ENCODE assay signal across 8 cellular contexts in genomic region chr4:100095729-100096595, GRCh38.
DNase-seq lines count a peak whose midpoint lies in the region; ATAC-seq and TF ChIP-seq lines count a peak whose summit lies in the region.

No MANE protein-coding gene starts in this region.

- no peak for TF ChIP-seq CTCF in endothelial cell (IDR thresholded peaks at IDR 0.05; ENCODE audit: unreplicated experiment)

- CTCF ChIA-PET in activated CD8-positive, alpha-beta T cell treated with anti-CD3 and anti-CD28 coated beads, Interleukin-2, amount 10 ng/mL, durations not matched to agents 7 days and 5 days (lab: Charles Lee), result interaction anchor here (0.6 to 7.3 kb wide), 27 partner anchors 10 to 1226 kb away, joined by 3 to 155 read pairs (median 3); partner anchors contain the start of gene DNAJB14

- no peaks in the 10 kb centered on the region for H3K9me3 ChIP-seq in CD4-positive, CD25-positive, alpha-beta regulatory T cell (ENCODE audit: control insufficient read depth in 2 of 2, low read length in 2 of 2)

- peak overlapping the region in 2 of 4 donors; percentile 39 to 49 for H3K4me3 Mint-ChIP-seq in CD4-positive, CD25-positive, alpha-beta regulatory T cell
- no peak overlapping the region for H3K4me3 Mint-ChIP-seq in activated CD8-positive, alpha-beta T cell treated with anti-CD3 and anti-CD28 coated beads, Interleukin-2, amount 10 ng/mL, durations not matched to agents 7 days and 5 days
- H3K4me3 Mint-ChIP-seq in endothelial cell (ENCODE audit: unreplicated experiment) (no peak overlapping the region), naive B cell (peak overlapping the region in 1 of 8 donors; percentile 52)
- peak overlapping the region; percentile 54 for H3K4me3 Mint-ChIP-seq in stimulated activated naive CD8-positive, alpha-beta T cell treated with anti-CD3 and anti-CD28 coated beads, Interleukin-15, Interleukin-2, amounts not matched to agents 100 ng/mL and 50 ng/mL, for 24 hours

- H3K27me3 Mint-ChIP-seq in CD4-positive, CD25-positive, alpha-beta regulatory T cell, result peaks cover 4% of the 10 kb centered on the region
- H3K27me3 Mint-ChIP-seq in activated CD8-positive, alpha-beta T cell treated with anti-CD3 and anti-CD28 coated beads, Interleukin-2, amount 10 ng/mL, durations not matched to agents 7 days and 5 days (ENCODE audit: low read depth), result peaks cover 2% of the 10 kb centered on the region
- H3K27me3 Mint-ChIP-seq in endothelial cell (ENCODE audit: unreplicated experiment), result peaks cover 2% of the 10 kb centered on the region
- H3K27me3 Mint-ChIP-seq in naive B cell, result no peaks in the 10 kb centered on the region
- H3K27me3 Mint-ChIP-seq in stimulated activated naive CD8-positive, alpha-beta T cell treated with anti-CD3 and anti-CD28 coated beads, Interleukin-15, Interleukin-2, amounts not matched to agents 100 ng/mL and 50 ng/mL, for 24 hours, result no peaks in the 10 kb centered on the region

- peak overlapping the region; percentile 45 for H3K4me3 ChIP-seq in CD4-positive, CD25-positive, alpha-beta regulatory T cell (ENCODE audit: low read depth, low read length)

- H3K27me3 ChIP-seq in CD4-positive, CD25-positive, alpha-beta regulatory T cell (ENCODE audit: control insufficient read depth, insufficient read depth, low read length), result no peaks in the 10 kb centered on the region

- no peak overlapping the region for H3K27ac ChIP-seq in CD4-positive, CD25-positive, alpha-beta regulatory T cell (ENCODE audit: insufficient read depth, low read length, poor library complexity, severe bottlenecking)

- DNase-seq in CD4-positive, CD25-positive, alpha-beta regulatory T cell, result peak; percentile 35 to 77 (median 37)
- DNase-seq in GM19238 (ENCODE audit: insufficient read length, low spot score) (peak; percentile 19), NCI-H748 treated with DMSO at 0.1 percent for 48 hours (lab: John Stamatoyannopoulos, UW) (peak; percentile 33), endothelial cell (ENCODE audit: low spot score) (peak; percentile 50), naive B cell (peak; percentile 20)
- peak; percentile 67 for DNase-seq in activated CD8-positive, alpha-beta T cell treated with anti-CD3 and anti-CD28 coated beads, Interleukin-2, amount 10 ng/mL, durations not matched to agents 7 days and 5 days

- no peaks in the 10 kb centered on the region for H3K36me3 ChIP-seq in CD4-positive, CD25-positive, alpha-beta regulatory T cell (ENCODE audit: control insufficient read depth, insufficient read depth, low read length)

- peak; percentile 70 to 73 for ATAC-seq in CD4-positive, CD25-positive, alpha-beta regulatory T cell (ENCODE audit: low read depth in 2 of 2)
- ATAC-seq in HG03196 (IDR thresholded peaks at IDR 0.05; ENCODE audit: unreplicated experiment), result peak; percentile 91
- ATAC-seq in activated CD8-positive, alpha-beta T cell treated with anti-CD3 and anti-CD28 coated beads, Interleukin-2, amount 10 ng/mL, durations not matched to agents 7 days and 5 days, result peak; percentile 83
- peak; percentile 33 to 44 for ATAC-seq in naive B cell (ENCODE audit: low read depth in 2 of 2)

- H3K4me1 ChIP-seq in CD4-positive, CD25-positive, alpha-beta regulatory T cell (ENCODE audit: control insufficient read depth, insufficient read depth, low read length, poor library complexity, severe bottlenecking), result peaks cover 10% of the 10 kb centered on the region

- H3K27ac Mint-ChIP-seq in CD4-positive, CD25-positive, alpha-beta regulatory T cell, result peak overlapping the region; percentile 72 to 94 (median 87)
- peak overlapping the region; percentile 12 for H3K27ac Mint-ChIP-seq in activated CD8-positive, alpha-beta T cell treated with anti-CD3 and anti-CD28 coated beads, Interleukin-2, amount 10 ng/mL, durations not matched to agents 7 days and 5 days
- H3K27ac Mint-ChIP-seq in endothelial cell (ENCODE audit: unreplicated experiment) (no peak overlapping the region), naive B cell (peak overlapping the region; percentile 41 to 90 (median 66))
- peak overlapping the region; percentile 82 for H3K27ac Mint-ChIP-seq in stimulated activated naive CD8-positive, alpha-beta T cell treated with anti-CD3 and anti-CD28 coated beads, Interleukin-15, Interleukin-2, amounts not matched to agents 100 ng/mL and 50 ng/mL, for 24 hours

- POLR2A ChIA-PET in activated CD8-positive, alpha-beta T cell treated with anti-CD3 and anti-CD28 coated beads, Interleukin-2, amount 10 ng/mL, durations not matched to agents 7 days and 5 days (lab: Charles Lee), result no interaction called here

- peaks cover 0 to 1% (median 0%) of the 10 kb centered on the region in 7 donors for H3K9me3 Mint-ChIP-seq in CD4-positive, CD25-positive, alpha-beta regulatory T cell
- no peaks in the 10 kb centered on the region for H3K9me3 Mint-ChIP-seq in activated CD8-positive, alpha-beta T cell treated with anti-CD3 and anti-CD28 coated beads, Interleukin-2, amount 10 ng/mL, durations not matched to agents 7 days and 5 days (ENCODE audit: insufficient read depth)
- H3K9me3 Mint-ChIP-seq in endothelial cell (ENCODE audit: unreplicated experiment) (no peaks in the 10 kb centered on the region), naive B cell (no peaks in the 10 kb centered on the region)
- H3K9me3 Mint-ChIP-seq in stimulated activated naive CD8-positive, alpha-beta T cell treated with anti-CD3 and anti-CD28 coated beads, Interleukin-15, Interleukin-2, amounts not matched to agents 100 ng/mL and 50 ng/mL, for 24 hours, result no peaks in the 10 kb centered on the region

- no peaks in the 10 kb centered on the region for H3K36me3 Mint-ChIP-seq in CD4-positive, CD25-positive, alpha-beta regulatory T cell
- H3K36me3 Mint-ChIP-seq in activated CD8-positive, alpha-beta T cell treated with anti-CD3 and anti-CD28 coated beads, Interleukin-2, amount 10 ng/mL, durations not matched to agents 7 days and 5 days (ENCODE audit: low read depth), result no peaks in the 10 kb centered on the region
- H3K36me3 Mint-ChIP-seq in endothelial cell (ENCODE audit: low read depth, unreplicated experiment) (no peaks in the 10 kb centered on the region), naive B cell (no peaks in the 10 kb centered on the region)
- H3K36me3 Mint-ChIP-seq in stimulated activated naive CD8-positive, alpha-beta T cell treated with anti-CD3 and anti-CD28 coated beads, Interleukin-15, Interleukin-2, amounts not matched to agents 100 ng/mL and 50 ng/mL, for 24 hours (ENCODE audit: low read depth), result no peaks in the 10 kb centered on the region

- H3K4me1 Mint-ChIP-seq in CD4-positive, CD25-positive, alpha-beta regulatory T cell, result peaks cover 11 to 32% (median 18%) of the 10 kb centered on the region in 4 donors
- peaks cover 49% of the 10 kb centered on the region for H3K4me1 Mint-ChIP-seq in activated CD8-positive, alpha-beta T cell treated with anti-CD3 and anti-CD28 coated beads, Interleukin-2, amount 10 ng/mL, durations not matched to agents 7 days and 5 days (ENCODE audit: low read depth)
- H3K4me1 Mint-ChIP-seq in endothelial cell (ENCODE audit: unreplicated experiment) (peaks cover 17% of the 10 kb centered on the region), naive B cell (peaks cover 28 to 40% (median 35%) of the 10 kb centered on the region in 3 donors)
- peaks cover 78% of the 10 kb centered on the region for H3K4me1 Mint-ChIP-seq in stimulated activated naive CD8-positive, alpha-beta T cell treated with anti-CD3 and anti-CD28 coated beads, Interleukin-15, Interleukin-2, amounts not matched to agents 100 ng/mL and 50 ng/mL, for 24 hours (ENCODE audit: low read depth)

Comparison
In these comparisons a context has a peak if more than half of its experiments do, and no peak if none do; other contexts are left out.
1. ATAC-seq: peak in every context shown above with its lines; median percentile 91 in HG03196; 83 in activated CD8-positive, alpha-beta T cell treated with anti-CD3 and anti-CD28 coated beads, Interleukin-2, amount 10 ng/mL, durations not matched to agents 7 days and 5 days; 72 in CD4-positive, CD25-positive, alpha-beta regulatory T cell; 38 in naive B cell.